In genomic region chr18:36595818-36596215, GRCh38 we compare ENCODE assay signal across 3 cellular contexts.
"Had no signal": no experiment of that assay in that cellular context is flagged by ENCODE, and none has a peak within 500 bp of the region (broad histone marks: within the 10 kb centered on the region; RNA-seq: fewer than 3 reads in every experiment).

No MANE protein-coding gene starts in this region.

- DNase-seq: GDM1, GF-D8 had no signal

- ATAC-seq: GM12878 had no signal

- H3K4me3 ChIP-seq: GM12878 had no signal
